10 cellular contexts compared by ENCODE assay signal in genomic region chr17:2179615-2180295, GRCh38.
DNase-seq lines count a peak whose midpoint lies in the region; ATAC-seq and TF ChIP-seq lines count a peak whose summit lies in the region.
"Had no signal": no experiment of that assay in that cellular context is flagged by ENCODE, and none has a peak within 500 bp of the region (broad histone marks: within the 10 kb centered on the region; RNA-seq: fewer than 3 reads in every experiment).

No MANE protein-coding gene starts in this region.

- H2BK12ac ChIP-seq in H9 (ENCODE audit: insufficient read length, low read depth, low read length): no peak overlapping the region

- H3K4me2 ChIP-seq in H9 (ENCODE audit: insufficient read depth, insufficient read length, low read length): no peak overlapping the region
- H3K4me2 ChIP-seq: KMS-11 had no signal

- no peak overlapping the region for H3K23ac ChIP-seq in H9 (ENCODE audit: insufficient read length, low read depth, low read length)

- H3K27me3 Mint-ChIP-seq in natural killer cell (ENCODE audit: low read depth in 2 of 2) (no peaks in the 10 kb centered on the region), H9 (ENCODE audit: low read depth) (no peaks in the 10 kb centered on the region)
- H3K27me3 Mint-ChIP-seq in natural killer cell treated with Interleukin-12 subunit alpha and Interleukin-12 subunit beta and Interleukin-15 and Interleukin-18, amount 100 ng/mL, for 72 hours: no peaks in the 10 kb centered on the region
- no peaks in the 10 kb centered on the region for H3K27me3 Mint-ChIP-seq in activated CD8-positive, alpha-beta T cell treated with anti-CD3 and anti-CD28 coated beads for 36 hours
- H3K27me3 Mint-ChIP-seq in CD4-positive, alpha-beta memory T cell: no peaks in the 10 kb centered on the region
- H3K27me3 Mint-ChIP-seq: B cell had no signal

- no peak overlapping the region for H2BK20ac ChIP-seq in H9 (ENCODE audit: low read depth, low read length, poor library complexity, severe bottlenecking)

- H4K5ac ChIP-seq in H9 (ENCODE audit: insufficient read length, low read depth, low read length): no peak overlapping the region

- H3K36me3 Mint-ChIP-seq in natural killer cell (no peaks in the 10 kb centered on the region), H9 (ENCODE audit: insufficient read depth in 1 of 3, low read depth in 3 of 3) (peaks cover 0 to 18% (median 0%) of the 10 kb centered on the region in 3 experiments; a peak in 4 of 7 replicates)
- H3K36me3 Mint-ChIP-seq in natural killer cell treated with Interleukin-12 subunit alpha and Interleukin-12 subunit beta and Interleukin-15 and Interleukin-18, amount 100 ng/mL, for 72 hours: peaks cover 4% of the 10 kb centered on the region
- peaks cover 24% of the 10 kb centered on the region for H3K36me3 Mint-ChIP-seq in activated CD8-positive, alpha-beta T cell treated with anti-CD3 and anti-CD28 coated beads for 36 hours (ENCODE audit: low read depth)
- peaks cover 24 to 67% of the 10 kb centered on the region in 2 donors for H3K36me3 Mint-ChIP-seq in CD4-positive, alpha-beta memory T cell

- H3K36me3 ChIP-seq in CD4-positive, alpha-beta memory T cell (ENCODE audit: insufficient read depth, low read length): peaks cover 16% of the 10 kb centered on the region

- no peak overlapping the region for H3K14ac ChIP-seq in H9 (ENCODE audit: insufficient read depth, low read length)

- no peaks in the 10 kb centered on the region for H3K9me3 Mint-ChIP-seq in natural killer cell
- H3K9me3 Mint-ChIP-seq in natural killer cell treated with Interleukin-12 subunit alpha and Interleukin-12 subunit beta and Interleukin-15 and Interleukin-18, amount 100 ng/mL, for 72 hours: no peaks in the 10 kb centered on the region
- H3K9me3 Mint-ChIP-seq in activated CD8-positive, alpha-beta T cell treated with anti-CD3 and anti-CD28 coated beads for 36 hours: no peaks in the 10 kb centered on the region
- H3K9me3 Mint-ChIP-seq in CD4-positive, alpha-beta memory T cell: no peaks in the 10 kb centered on the region
- H3K9me3 Mint-ChIP-seq in H9: no peaks in the 10 kb centered on the region

- no peak overlapping the region for H2BK5ac ChIP-seq in H9 (ENCODE audit: insufficient read length, low read length)

- CTCF ChIA-PET in activated CD8-positive, alpha-beta T cell treated with anti-CD3 and anti-CD28 coated beads for 36 hours (lab: Charles Lee): interaction anchor here (0.8 to 1.0 kb wide), 3 partner anchors 65 to 121 kb away, joined by 3 to 4 read pairs (median 3); no protein-coding TSS in a partner anchor
- CTCF ChIA-PET in CD4-positive, alpha-beta memory T cell (lab: Charles Lee; ENCODE audit: partially characterized antibody): interaction anchor here (1.0 kb wide), 1 partner anchor 102 kb away, joined by 3 read pairs; no protein-coding TSS in a partner anchor

- H3K4me3 ChIP-seq in CD4-positive, alpha-beta memory T cell (ENCODE audit: low read length in 2 of 2): no peak overlapping the region

- no peaks in the 10 kb centered on the region for H3K79me1 ChIP-seq in H9 (ENCODE audit: insufficient read depth, low read depth, low read length, poor library complexity, severe bottlenecking)

- peak overlapping the region; percentile 51 for H3K4me3 Mint-ChIP-seq in natural killer cell
- H3K4me3 Mint-ChIP-seq in natural killer cell treated with Interleukin-12 subunit alpha and Interleukin-12 subunit beta and Interleukin-15 and Interleukin-18, amount 100 ng/mL, for 72 hours: no peak overlapping the region
- no peak overlapping the region for H3K4me3 Mint-ChIP-seq in activated CD8-positive, alpha-beta T cell treated with anti-CD3 and anti-CD28 coated beads for 36 hours
- H3K4me3 Mint-ChIP-seq in CD4-positive, alpha-beta memory T cell: no peak overlapping the region
- no peak overlapping the region for H3K4me3 Mint-ChIP-seq in H9
- H3K4me3 Mint-ChIP-seq: B cell had no signal

- no peak overlapping the region for H3K4ac ChIP-seq in H9 (ENCODE audit: low read depth, low read length)

- H2AK5ac ChIP-seq in H9 (ENCODE audit: insufficient read length, low read length): no peak overlapping the region

- H3K56ac ChIP-seq in H9 (ENCODE audit: insufficient read length, low read depth, low read length): no peak overlapping the region

- TF ChIP-seq CTCF in natural killer cell (IDR thresholded peaks at IDR 0.05) (no peak), H9 (conservative IDR thresholded peaks at IDR 0.05) (no peak)
- no peak for TF ChIP-seq CTCF in activated CD8-positive, alpha-beta T cell treated with anti-CD3 and anti-CD28 coated beads for 36 hours (IDR thresholded peaks at IDR 0.05)

- H3K9ac ChIP-seq in H9 (ENCODE audit: extremely low read depth, insufficient read length, low read length): no peak overlapping the region
- H3K9ac ChIP-seq: KMS-11 had no signal

- no peak for ATAC-seq in natural killer cell
- ATAC-seq in natural killer cell treated with Interleukin-12 subunit alpha and Interleukin-12 subunit beta and Interleukin-15 and Interleukin-18, amount 100 ng/mL, for 72 hours: no peak
- no peak for ATAC-seq in activated CD8-positive, alpha-beta T cell treated with anti-CD3 and anti-CD28 coated beads for 36 hours

- no peaks in the 10 kb centered on the region for H3K4me1 ChIP-seq in CD4-positive, alpha-beta memory T cell (ENCODE audit: insufficient read depth, low read length)
- peaks cover 6% of the 10 kb centered on the region; the same call in 1 of the 2 replicates for H3K4me1 ChIP-seq in H9 (ENCODE audit: insufficient read depth, low read length)

- DNase-seq in natural killer cell (no peak), dermis blood vessel endothelial cell (peak; percentile 96), middle frontal gyrus (ENCODE audit: extremely low spot score, low spot score) (peak; percentile 40), Kasumi-1 (lab: John Stamatoyannopoulos, UW) (no peak), H9 (no peak)
- no peak for DNase-seq in natural killer cell treated with Interleukin-12 subunit alpha and Interleukin-12 subunit beta and Interleukin-15 and Interleukin-18, amount 100 ng/mL, for 72 hours (ENCODE audit: low spot score)
- no peak for DNase-seq in activated CD8-positive, alpha-beta T cell treated with anti-CD3 and anti-CD28 coated beads for 36 hours
- DNase-seq in CD4-positive, alpha-beta memory T cell: no peak

- H3K4me1 Mint-ChIP-seq in natural killer cell (peaks cover 86 to 87% of the 10 kb centered on the region in 2 donors), H9 (peaks cover 15 to 23% of the 10 kb centered on the region in 2 experiments)
- peaks cover 66 to 74% of the 10 kb centered on the region in 2 donors for H3K4me1 Mint-ChIP-seq in natural killer cell treated with Interleukin-12 subunit alpha and Interleukin-12 subunit beta and Interleukin-15 and Interleukin-18, amount 100 ng/mL, for 72 hours (ENCODE audit: low read depth in 2 of 2)
- peaks cover 8% of the 10 kb centered on the region for H3K4me1 Mint-ChIP-seq in activated CD8-positive, alpha-beta T cell treated with anti-CD3 and anti-CD28 coated beads for 36 hours (ENCODE audit: low read depth)
- peaks cover 0 to 5% (median 3%) of the 10 kb centered on the region in 4 donors for H3K4me1 Mint-ChIP-seq in CD4-positive, alpha-beta memory T cell
- H3K4me1 Mint-ChIP-seq: B cell had no signal

- POLR2A ChIA-PET in activated CD8-positive, alpha-beta T cell treated with anti-CD3 and anti-CD28 coated beads for 36 hours (lab: Charles Lee): interaction anchor here (0.8 kb wide), 1 partner anchor 54 kb away, joined by 3 read pairs; no protein-coding TSS in a partner anchor
- POLR2A ChIA-PET in CD4-positive, alpha-beta memory T cell (lab: Charles Lee; ENCODE audit: partially characterized antibody): no interaction called here

- H4K20me1 ChIP-seq in H9 (ENCODE audit: control insufficient read depth, insufficient read depth, insufficient read length): no peaks in the 10 kb centered on the region

- H3K27ac ChIP-seq in CD4-positive, alpha-beta memory T cell (ENCODE audit: low read depth, low read length): no peak overlapping the region
- H3K27ac ChIP-seq in H9 (ENCODE audit: insufficient read length, low read depth, low read length): no peak overlapping the region
- H3K27ac ChIP-seq: KMS-11 had no signal

- H3K27ac Mint-ChIP-seq in natural killer cell (peak overlapping the region; percentile 81 to 88), H9 (peak overlapping the region in 1 of 3 experiments; percentile 81; a peak in 2 of 7 replicates)
- H3K27ac Mint-ChIP-seq in natural killer cell treated with Interleukin-12 subunit alpha and Interleukin-12 subunit beta and Interleukin-15 and Interleukin-18, amount 100 ng/mL, for 72 hours: peak overlapping the region in 1 of 2 donors; percentile 54
- H3K27ac Mint-ChIP-seq in activated CD8-positive, alpha-beta T cell treated with anti-CD3 and anti-CD28 coated beads for 36 hours: no peak overlapping the region
- peak overlapping the region in 1 of 7 donors; percentile 74 for H3K27ac Mint-ChIP-seq in CD4-positive, alpha-beta memory T cell
- H3K27ac Mint-ChIP-seq: B cell had no signal

- intact Hi-C loops in natural killer cell (cut with micrococcal nuclease): no loop called here
- intact Hi-C loops in activated CD8-positive, alpha-beta T cell treated with anti-CD3 and anti-CD28 coated beads for 36 hours (cut with micrococcal nuclease): no loop called here
- intact Hi-C loops in CD4-positive, alpha-beta memory T cell (cut with micrococcal nuclease): no loop called here

- no peak overlapping the region for H2BK15ac ChIP-seq in H9 (ENCODE audit: low read depth, low read length)

- no peaks in the 10 kb centered on the region for H3K9me3 ChIP-seq in CD4-positive, alpha-beta memory T cell (ENCODE audit: control insufficient read depth in 1 of 2, low read length in 2 of 2)
- no peaks in the 10 kb centered on the region for H3K9me3 ChIP-seq in H9 (ENCODE audit: control insufficient read depth, low read depth, low read length)

- H2AFZ ChIP-seq in H9 (ENCODE audit: low read length): no peak overlapping the region

- H2BK120ac ChIP-seq in H9 (ENCODE audit: low read depth, low read length, poor library complexity, severe bottlenecking): no peak overlapping the region

- H3K27me3 ChIP-seq in CD4-positive, alpha-beta memory T cell (ENCODE audit: insufficient read depth, low read length): no peaks in the 10 kb centered on the region
- no peaks in the 10 kb centered on the region for H3K27me3 ChIP-seq in H9 (ENCODE audit: insufficient read depth, low read length)

- H3K79me2 ChIP-seq in H9 (ENCODE audit: insufficient read depth, low read length): 0 out of 2 replicates have a peak, but pooled peaks cover 1% of the 10 kb centered on the region

- H3K23me2 ChIP-seq in H9 (ENCODE audit: insufficient read length, low read depth, low read length, poor library complexity, severe bottlenecking): no peaks in the 10 kb centered on the region

- WGBS in H9 (ENCODE audit: extremely low coverage, insufficient read length, low lambda C conversion rate): no CpG with 5 or more reads among the region's 9 CpGs

- H3K18ac ChIP-seq in H9 (ENCODE audit: insufficient read length, low read depth, low read length): no peak overlapping the region

- H3T11ph ChIP-seq in H9 (ENCODE audit: low read length): no peak overlapping the region

- no peak overlapping the region for H4K8ac ChIP-seq in H9 (replicated peaks; ENCODE audit: insufficient read length, low read depth, low read length)

- H4K91ac ChIP-seq in H9 (ENCODE audit: insufficient read length, low read depth, low read length): no peak overlapping the region

Comparison
In these comparisons a context has a peak if more than half of its experiments do, and no peak if none do; other contexts are left out.
1. DNase-seq: peak in dermis blood vessel endothelial cell (single experiment) and middle frontal gyrus (single experiment); none in natural killer cell (single experiment), natural killer cell treated with Interleukin-12 subunit alpha and Interleukin-12 subunit beta and Interleukin-15 and Interleukin-18, amount 100 ng/mL, for 72 hours (single experiment), activated CD8-positive, alpha-beta T cell treated with anti-CD3 and anti-CD28 coated beads for 36 hours (single experiment), CD4-positive, alpha-beta memory T cell (0 of 5), Kasumi-1 (0 of 2) and H9 (single experiment).